ENCODE assay signal across 15 cellular contexts in the genomic region with DNA sequence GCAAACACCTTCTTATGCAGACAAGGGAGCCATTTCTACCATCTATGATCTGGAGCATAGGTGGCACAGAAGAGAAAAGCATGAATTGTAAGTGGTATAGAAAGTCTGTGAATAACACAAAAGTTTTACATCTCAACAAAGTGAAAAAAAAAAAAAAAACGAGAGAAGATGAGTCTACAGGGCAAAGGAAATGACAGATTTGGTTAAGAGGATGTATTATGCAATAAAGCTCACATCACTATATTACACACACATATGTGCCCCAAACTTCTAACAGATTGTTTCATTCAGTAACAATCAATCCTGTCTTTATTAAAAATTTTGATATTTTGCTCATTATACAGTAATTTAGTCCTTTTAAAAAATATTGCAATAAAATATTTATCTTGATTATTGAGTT. TPM values are rescaled to one million over a fixed set of nuclear protein-coding genes. Genes with fewer than 3 reads are reported as not detected.
DNase-seq lines count a peak whose midpoint lies in the region; ATAC-seq and TF ChIP-seq lines count a peak whose summit lies in the region.
"Had no signal": no experiment of that assay in that cellular context is flagged by ENCODE, and none has a peak within 500 bp of the region (broad histone marks: within the 10 kb centered on the region; RNA-seq: fewer than 3 reads in every experiment).

No MANE protein-coding gene starts in this region.

- H3K27me3 Mint-ChIP-seq in T-helper 2 cell treated with Interferon-gamma antibody and Interleukin-4, amounts not matched to agents 5 μg/mL and 100 μg/mL, for 36 hours (ENCODE audit: low read depth), result no peaks in the 10 kb centered on the region
- H3K27me3 Mint-ChIP-seq: CD4-positive, alpha-beta memory T cell; effector memory CD8-positive, alpha-beta T cell had no signal

- no peak for TF ChIP-seq EP300 in Ishikawa (IDR thresholded peaks at IDR 0.05; ENCODE audit: borderline replicate concordance)

- no peak overlapping the region for H3K9ac ChIP-seq in colonic mucosa (ENCODE audit: low read depth in 2 of 2, low read length in 2 of 2)

- H3K4me2 ChIP-seq in DOHH2 (ENCODE audit: low read length), result peak overlapping the region; percentile 64

- H3K4me1 ChIP-seq in DOHH2 (ENCODE audit: control insufficient read depth, low read length) (peaks cover 23% of the 10 kb centered on the region), colonic mucosa (peaks cover 6% of the 10 kb centered on the region)
- H3K4me1 ChIP-seq: SJCRH30 had no signal

- peaks cover 42% of the 10 kb centered on the region for H3K79me2 ChIP-seq in DOHH2 (ENCODE audit: control insufficient read depth, low read length)

- intact Hi-C loops in colonic mucosa (cut with DNase I), result no loop called here

- H3K4me3 Mint-ChIP-seq in T-helper 2 cell treated with Interferon-gamma antibody and Interleukin-4, amounts not matched to agents 5 μg/mL and 100 μg/mL, for 36 hours, result no peak overlapping the region
- H3K4me3 Mint-ChIP-seq: effector memory CD8-positive, alpha-beta T cell; nephron had no signal

- H3K9me2 ChIP-seq in DOHH2 (replicated peaks; ENCODE audit: control insufficient read depth, low read length), result no peaks in the 10 kb centered on the region

- peaks cover 23% of the 10 kb centered on the region for H3K4me1 Mint-ChIP-seq in T-helper 2 cell treated with Interferon-gamma antibody and Interleukin-4, amounts not matched to agents 5 μg/mL and 100 μg/mL, for 36 hours (ENCODE audit: low read depth)

- H3K9me3 ChIP-seq in DOHH2 (ENCODE audit: control insufficient read depth, insufficient read depth, low read length) (no peaks in the 10 kb centered on the region), colonic mucosa (no peaks in the 10 kb centered on the region)
- H3K9me3 ChIP-seq: right lobe of liver had no signal

- H3K36me3 ChIP-seq in DOHH2 (ENCODE audit: control insufficient read depth, low read length), result no peaks in the 10 kb centered on the region
- no peaks in the 10 kb centered on the region for H3K36me3 ChIP-seq in colonic mucosa
- H3K36me3 ChIP-seq: right lobe of liver had no signal

- peak; percentile 42 to 56 for DNase-seq in lung microvascular endothelial cell (ENCODE audit: low read depth in 2 of 2)
- DNase-seq in colonic mucosa, result no peak
- no peak for DNase-seq in T-helper 2 cell treated with Interferon-gamma antibody and Interleukin-4, amounts not matched to agents 5 μg/mL and 100 μg/mL, for 36 hours (ENCODE audit: low spot score)
- DNase-seq: anterior cingulate cortex; CD4-positive, alpha-beta memory T cell; effector memory CD8-positive, alpha-beta T cell; MM.1S; NCI-H524 treated with DMSO at 0.1 percent for 48 hours; right lobe of liver; SJCRH30 had no signal

- peaks cover 27% of the 10 kb centered on the region for H3K36me3 Mint-ChIP-seq in T-helper 2 cell treated with Interferon-gamma antibody and Interleukin-4, amounts not matched to agents 5 μg/mL and 100 μg/mL, for 36 hours (ENCODE audit: low read depth)

- no peak overlapping the region for H3K27ac Mint-ChIP-seq in T-helper 2 cell treated with Interferon-gamma antibody and Interleukin-4, amounts not matched to agents 5 μg/mL and 100 μg/mL, for 36 hours

- H3K27me3 ChIP-seq in DOHH2 (ENCODE audit: control insufficient read depth, low read length) (no peaks in the 10 kb centered on the region), colonic mucosa (no peaks in the 10 kb centered on the region)
- H3K27me3 ChIP-seq: right lobe of liver, SJCRH30 had no signal

- H3K27ac ChIP-seq in DOHH2 (ENCODE audit: low read depth, low read length), result peak overlapping the region; percentile 61; the same call in 1 of the 2 replicates
- H3K27ac ChIP-seq in VCaP, result peak overlapping the region; percentile 65; the same call in 1 of the 2 replicates
- H3K27ac ChIP-seq in colonic mucosa, result no peak overlapping the region
- H3K27ac ChIP-seq: right lobe of liver, SJCRH30 had no signal

- peaks cover 7% of the 10 kb centered on the region; the same call in 1 of the 2 replicates for H3F3A ChIP-seq in DOHH2 (ENCODE audit: control insufficient read depth, insufficient read depth)

- no peak for ATAC-seq in HG02970 (IDR thresholded peaks at IDR 0.05; ENCODE audit: low FRiP score, unreplicated experiment)
- ATAC-seq: effector memory CD8-positive, alpha-beta T cell had no signal

- TF ChIP-seq CTCF in DOHH2 (IDR thresholded peaks at IDR 0.05; ENCODE audit: low read depth, low read length, poor library complexity, severe bottlenecking) (no peak), VCaP (conservative IDR thresholded peaks at IDR 0.05) (no peak), colonic mucosa (IDR thresholded peaks at IDR 0.05) (no peak)

- peaks cover 3% of the 10 kb centered on the region for H3K9me3 Mint-ChIP-seq in T-helper 2 cell treated with Interferon-gamma antibody and Interleukin-4, amounts not matched to agents 5 μg/mL and 100 μg/mL, for 36 hours
- H3K9me3 Mint-ChIP-seq: CD4-positive, alpha-beta memory T cell; effector memory CD8-positive, alpha-beta T cell had no signal

- no peaks in the 10 kb centered on the region; the same call in 1 of the 2 replicates for H4K20me1 ChIP-seq in DOHH2 (ENCODE audit: control insufficient read depth, insufficient read depth, low read depth, low read length)

- H3K4me3 ChIP-seq in DOHH2 (ENCODE audit: low read length), result no peak overlapping the region; the same call in 1 of the 2 replicates
- H3K4me3 ChIP-seq in colonic mucosa, result no peak overlapping the region
- H3K4me3 ChIP-seq: right lobe of liver, SJCRH30 had no signal

- no peak for TF ChIP-seq RAD21 in Ishikawa (IDR thresholded peaks at IDR 0.05; ENCODE audit: low read depth)

TF ChIP-seq in Ishikawa, 13 proteins besides CTCF, POLR2A, EP300 and RAD21:
- peak; percentile 84 for TF ChIP-seq CEBPB (IDR thresholded peaks at IDR 0.05)
- TF ChIP-seq, protein P1, sequence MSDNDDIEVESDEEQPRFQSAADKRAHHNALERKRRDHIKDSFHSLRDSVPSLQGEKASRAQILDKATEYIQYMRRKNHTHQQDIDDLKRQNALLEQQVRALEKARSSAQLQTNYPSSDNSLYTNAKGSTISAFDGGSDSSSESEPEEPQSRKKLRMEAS (IDR thresholded peaks at IDR 0.05), result no peak
TF ChIP-seq in Ishikawa: peak in this region for 1.

RNA-seq across cellular contexts. Expression of a gene that starts 49.8 kb away (rescaled TPM):
- total RNA-seq in lung microvascular endothelial cell, result 19.6 and 40.5 TPM in 2 replicates
- 10 to 100 TPM; 34.0 to 44.5 TPM for total RNA-seq in colonic mucosa

RNA-seq across cellular contexts. Expression of a gene that starts 50.0 kb away (rescaled TPM):
- total RNA-seq in lung microvascular endothelial cell, result 16.3 and 30.0 TPM in 2 replicates
- total RNA-seq in colonic mucosa, result 10 to 100 TPM; 13.7 to 16.8 TPM

Comparison
In these comparisons a context has a peak if more than half of its experiments do, and no peak if none do; other contexts are left out.
1. DNase-seq: peak in lung microvascular endothelial cell (2 of 2); none in colonic mucosa (single experiment) and T-helper 2 cell treated with Interferon-gamma antibody and Interleukin-4, amounts not matched to agents 5 μg/mL and 100 μg/mL, for 36 hours (single experiment).